28 cellular contexts compared by ENCODE assay signal in the genomic region with DNA sequence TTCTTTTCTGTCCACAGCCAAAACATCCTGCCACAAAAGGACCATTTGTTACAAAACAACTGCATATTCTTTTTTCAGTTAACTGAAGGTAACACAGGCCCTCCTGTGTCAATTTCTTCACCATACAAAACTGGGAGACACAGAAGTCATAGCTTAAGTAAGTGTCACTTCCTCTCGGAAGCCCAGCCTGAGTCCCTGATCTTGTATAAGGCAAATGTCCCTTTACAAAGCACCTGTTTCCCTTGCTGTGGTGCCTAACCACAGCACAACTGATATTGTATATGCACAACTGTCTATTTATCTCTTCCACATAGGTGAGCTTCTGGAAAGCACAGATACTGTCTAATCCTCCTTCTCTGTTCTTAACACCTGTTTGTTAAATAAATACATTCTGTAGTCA.
"Had no signal": no experiment of that assay in that cellular context is flagged by ENCODE, and none has a peak within 500 bp of the region (broad histone marks: within the 10 kb centered on the region; RNA-seq: fewer than 3 reads in every experiment).

No MANE protein-coding gene starts in this region.

- H3K27ac ChIP-seq: colonic mucosa, epithelial cell of prostate, esophagus squamous epithelium, gastroesophageal sphincter, heart left ventricle, hepatocyte, left ventricle myocardium inferior, lower lobe of right lung had no signal

- H3K4me1 Mint-ChIP-seq: endodermal cell, immature natural killer cell, naive B cell had no signal

- ATAC-seq: effector memory CD8-positive, alpha-beta T cell; esophagus mucosa; gastroesophageal sphincter; heart left ventricle; left colon; left lobe of liver; lower lobe of right lung; mucosa of descending colon had no signal

- H3K27me3 Mint-ChIP-seq: dendritic cell treated with granulocyte-macrophage colony-stimulating factor and Interleukin-4, amounts not matched to agents 40 ng/mL and 50 ng/mL, for 4 days; effector memory CD8-positive, alpha-beta T cell; naive B cell had no signal

- H3K4me3 Mint-ChIP-seq: dendritic cell treated with granulocyte-macrophage colony-stimulating factor and Interleukin-4, amounts not matched to agents 40 ng/mL and 50 ng/mL, for 4 days; effector memory CD8-positive, alpha-beta T cell; endodermal cell; immature natural killer cell; mesothelial cell of epicardium; naive B cell had no signal

- H3K4me2 ChIP-seq: hepatocyte had no signal

- DNase-seq: colonic mucosa; cortex of kidney; effector CD8-positive, alpha-beta T cell; effector memory CD8-positive, alpha-beta T cell; endodermal cell; erythroblast; esophagus squamous epithelium; foreskin fibroblast; foreskin melanocyte; heart left ventricle; hypothalamus; immature natural killer cell; islet precursor cell; kidney; kidney glomerular epithelial cell; left colon; left ventricle myocardium inferior; lower lobe of right lung; mesenchymal stem cell; mucosa of descending colon; naive B cell had no signal

- H3K4me1 ChIP-seq: colonic mucosa, esophagus squamous epithelium, gastroesophageal sphincter, left ventricle myocardium inferior, lower lobe of right lung had no signal

- H3K4me3 ChIP-seq: colonic mucosa, esophagus squamous epithelium, gastroesophageal sphincter, heart left ventricle, hepatocyte, left ventricle myocardium inferior, lower lobe of right lung, mucosa of descending colon had no signal

- H3K9me3 ChIP-seq: colonic mucosa had no signal

- H2AFZ ChIP-seq: hepatocyte had no signal

- H3K79me2 ChIP-seq: hepatocyte had no signal

- H3K27me3 ChIP-seq: colonic mucosa, esophagus squamous epithelium, gastroesophageal sphincter, heart left ventricle, hepatocyte had no signal

- H3K36me3 ChIP-seq: colonic mucosa, esophagus squamous epithelium, gastroesophageal sphincter, heart left ventricle, left ventricle myocardium inferior, lower lobe of right lung had no signal

- H3K27ac Mint-ChIP-seq: dendritic cell treated with granulocyte-macrophage colony-stimulating factor and Interleukin-4, amounts not matched to agents 40 ng/mL and 50 ng/mL, for 4 days; effector memory CD8-positive, alpha-beta T cell; endodermal cell; immature natural killer cell; mesothelial cell of epicardium; naive B cell had no signal
